ENCODE assay signal across 8 cellular contexts in the genomic region with DNA sequence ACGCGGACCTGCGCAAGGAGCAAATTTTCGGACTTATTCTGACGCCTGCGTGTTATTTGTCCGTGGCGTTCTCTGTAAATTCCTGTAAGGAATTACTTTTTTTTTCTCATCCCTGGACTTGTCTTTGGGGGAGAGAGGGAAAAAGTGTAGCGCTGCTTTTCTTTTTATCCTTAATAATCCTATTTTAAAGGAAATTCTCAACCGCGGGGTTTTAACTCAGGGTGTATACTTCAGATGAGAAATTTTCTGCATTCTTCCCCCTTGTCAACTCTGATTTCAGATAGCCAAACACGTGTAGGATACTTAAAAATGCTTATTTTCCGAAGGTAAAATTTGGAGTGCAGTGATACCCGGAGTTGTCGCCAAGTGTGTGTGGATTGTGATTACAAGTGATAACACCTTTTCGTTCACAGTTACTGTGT. TPM values are rescaled to one million over a fixed set of nuclear protein-coding genes. Genes with fewer than 3 reads are reported as not detected.
A peak's percentile ranks its signal among the peaks of the same experiment; 100 is the strongest.
DNase-seq lines count a peak whose midpoint lies in the region; ATAC-seq and TF ChIP-seq lines count a peak whose summit lies in the region.

No MANE protein-coding gene starts in this region.

- peak overlapping the region; percentile 78 for H3K4me3 ChIP-seq in iPS-20b (ENCODE audit: low read length)

- peak overlapping the region; percentile 67 for H3K9ac ChIP-seq in H9 (ENCODE audit: extremely low read depth, insufficient read length, low read length)
- peak overlapping the region; percentile 81 for H3K9ac ChIP-seq in iPS-20b (ENCODE audit: low read depth, low read length)

- H3K23ac ChIP-seq in H9 (ENCODE audit: insufficient read length, low read depth, low read length): no peak overlapping the region

- peaks cover 11% of the 10 kb centered on the region; the same call in 1 of the 2 replicates for H3K36me3 ChIP-seq in iPS-20b (ENCODE audit: insufficient read depth, low read depth, low read length)

- peak overlapping the region; percentile 15; the same call in 1 of the 2 replicates for H3K14ac ChIP-seq in H9 (ENCODE audit: insufficient read depth, low read length)

- H4K5ac ChIP-seq in H9 (ENCODE audit: insufficient read length, low read depth, low read length): no peak overlapping the region

- H4K20me1 ChIP-seq in H9 (ENCODE audit: control insufficient read depth, insufficient read depth, insufficient read length): no peaks in the 10 kb centered on the region

- H3K18ac ChIP-seq in H9 (ENCODE audit: insufficient read length, low read depth, low read length): peak overlapping the region; percentile 47

- H3K4me1 ChIP-seq in H9 (ENCODE audit: insufficient read depth, low read length) (peaks cover 3% of the 10 kb centered on the region; the same call in 1 of the 2 replicates), iPS-20b (ENCODE audit: insufficient read depth, low read length) (peaks cover 14% of the 10 kb centered on the region)

- H3T11ph ChIP-seq in H9 (ENCODE audit: low read length): no peak overlapping the region

- H3K27ac Mint-ChIP-seq in H9: peak overlapping the region; percentile 98 to 99 (median 98)
- peak overlapping the region; percentile 95 for H3K27ac Mint-ChIP-seq in activated naive CD8-positive, alpha-beta T cell treated with anti-CD3 and anti-CD28 coated beads, Interleukin-2, amount 10 ng/mL, durations not matched to agents 7 days and 5 days

- H3K4me2 ChIP-seq in H9 (ENCODE audit: insufficient read depth, insufficient read length, low read length): peak overlapping the region; percentile 73

- no peaks in the 10 kb centered on the region for H3K27me3 ChIP-seq in H9 (ENCODE audit: insufficient read depth, low read length)
- H3K27me3 ChIP-seq in iPS-20b (ENCODE audit: insufficient read depth, low read length): no peaks in the 10 kb centered on the region

- peaks cover 34 to 35% of the 10 kb centered on the region in 2 experiments for H3K4me1 Mint-ChIP-seq in H9
- peaks cover 34% of the 10 kb centered on the region for H3K4me1 Mint-ChIP-seq in activated naive CD8-positive, alpha-beta T cell treated with anti-CD3 and anti-CD28 coated beads, Interleukin-2, amount 10 ng/mL, durations not matched to agents 7 days and 5 days

- H3K36me3 Mint-ChIP-seq in H9 (ENCODE audit: insufficient read depth in 1 of 3, low read depth in 3 of 3): peaks cover 2 to 15% (median 14%) of the 10 kb centered on the region in 3 experiments; a peak in 5 of 7 replicates
- peaks cover 22% of the 10 kb centered on the region for H3K36me3 Mint-ChIP-seq in activated naive CD8-positive, alpha-beta T cell treated with anti-CD3 and anti-CD28 coated beads, Interleukin-2, amount 10 ng/mL, durations not matched to agents 7 days and 5 days

- no CpG with 5 or more reads among the region's 16 CpGs for WGBS in H9 (ENCODE audit: extremely low coverage, insufficient read length, low lambda C conversion rate)

- no peaks in the 10 kb centered on the region; a peak in 1 of 5 replicates for H3K9me3 Mint-ChIP-seq in H9
- no peaks in the 10 kb centered on the region for H3K9me3 Mint-ChIP-seq in activated naive CD8-positive, alpha-beta T cell treated with anti-CD3 and anti-CD28 coated beads, Interleukin-2, amount 10 ng/mL, durations not matched to agents 7 days and 5 days

- H2BK120ac ChIP-seq in H9 (ENCODE audit: low read depth, low read length, poor library complexity, severe bottlenecking): no peak overlapping the region

- H3K9me3 ChIP-seq in H9 (ENCODE audit: control insufficient read depth, low read depth, low read length) (no peaks in the 10 kb centered on the region), iPS-20b (ENCODE audit: insufficient read depth, low read depth, low read length) (no peaks in the 10 kb centered on the region)

- H3K79me1 ChIP-seq in H9 (ENCODE audit: insufficient read depth, low read depth, low read length, poor library complexity, severe bottlenecking): no peaks in the 10 kb centered on the region

- no peaks in the 10 kb centered on the region for H3K27me3 Mint-ChIP-seq in H9 (ENCODE audit: low read depth)
- H3K27me3 Mint-ChIP-seq in activated naive CD8-positive, alpha-beta T cell treated with anti-CD3 and anti-CD28 coated beads, Interleukin-2, amount 10 ng/mL, durations not matched to agents 7 days and 5 days: no peaks in the 10 kb centered on the region

- peak overlapping the region; percentile 77 for H3K27ac ChIP-seq in 22Rv1
- no peak overlapping the region for H3K27ac ChIP-seq in H9 (ENCODE audit: insufficient read length, low read depth, low read length)
- H3K27ac ChIP-seq in iPS-20b (ENCODE audit: low read length): peak overlapping the region; percentile 68
- H3K27ac ChIP-seq in substantia nigra (ENCODE audit: low read depth, low read length, poor library complexity, severe bottlenecking): peak overlapping the region; percentile 63

- no peak overlapping the region for H3K56ac ChIP-seq in H9 (ENCODE audit: insufficient read length, low read depth, low read length)

- H4K8ac ChIP-seq in H9 (replicated peaks; ENCODE audit: insufficient read length, low read depth, low read length): no peak overlapping the region

- peaks cover 8% of the 10 kb centered on the region for H3K23me2 ChIP-seq in H9 (ENCODE audit: insufficient read length, low read depth, low read length, poor library complexity, severe bottlenecking)

- H2BK20ac ChIP-seq in H9 (ENCODE audit: low read depth, low read length, poor library complexity, severe bottlenecking): no peak overlapping the region

- peak overlapping the region; percentile 98 for H3K4me3 Mint-ChIP-seq in H9
- H3K4me3 Mint-ChIP-seq in activated naive CD8-positive, alpha-beta T cell treated with anti-CD3 and anti-CD28 coated beads, Interleukin-2, amount 10 ng/mL, durations not matched to agents 7 days and 5 days: peak overlapping the region; percentile 96

- H3K79me2 ChIP-seq in H9 (ENCODE audit: insufficient read depth, low read length): peaks cover 28% of the 10 kb centered on the region; the same call in 1 of the 2 replicates

- H2BK12ac ChIP-seq in H9 (ENCODE audit: insufficient read length, low read depth, low read length): no peak overlapping the region

- H4K91ac ChIP-seq in H9 (ENCODE audit: insufficient read length, low read depth, low read length): no peak overlapping the region

- POLR2A ChIA-PET in activated naive CD8-positive, alpha-beta T cell treated with anti-CD3 and anti-CD28 coated beads, Interleukin-2, amount 10 ng/mL, durations not matched to agents 7 days and 5 days (lab: Charles Lee): no interaction called here

- H2BK5ac ChIP-seq in H9 (ENCODE audit: insufficient read length, low read length): no peak overlapping the region

- H2AK5ac ChIP-seq in H9 (ENCODE audit: insufficient read length, low read length): no peak overlapping the region

- no peak for ATAC-seq in activated naive CD8-positive, alpha-beta T cell treated with anti-CD3 and anti-CD28 coated beads, Interleukin-2, amount 10 ng/mL, durations not matched to agents 7 days and 5 days (ENCODE audit: low read depth)
- ATAC-seq in GM21737 (IDR thresholded peaks at IDR 0.05; ENCODE audit: unreplicated experiment): no peak

- H2BK15ac ChIP-seq in H9 (ENCODE audit: low read depth, low read length): no peak overlapping the region

- TF ChIP-seq CTCF in 22Rv1 (IDR thresholded peaks at IDR 0.05): no peak
- TF ChIP-seq CTCF in H9 (conservative IDR thresholded peaks at IDR 0.05): no peak

- H3K4ac ChIP-seq in H9 (ENCODE audit: low read depth, low read length): no peak overlapping the region

- H2AFZ ChIP-seq in H9 (ENCODE audit: low read length): no peak overlapping the region

- DNase-seq in H9: no peak
- DNase-seq in activated naive CD8-positive, alpha-beta T cell treated with anti-CD3 and anti-CD28 coated beads, Interleukin-2, amount 10 ng/mL, durations not matched to agents 7 days and 5 days: no peak
- DNase-seq in substantia nigra (lab: John Stamatoyannopoulos, UW): no peak
- DNase-seq in hepatic stellate cell (ENCODE audit: low spot score): no peak
- DNase-seq in putamen (ENCODE audit: low spot score): no peak

RNA-seq across cellular contexts. Expression of a gene that starts 0.9 kb away (rescaled TPM):
- total RNA-seq in H9 (2021): 164 and 176 TPM in 2 replicates
- 100 to 1,000 TPM; 106 to 113 TPM for total RNA-seq in activated naive CD8-positive, alpha-beta T cell treated with anti-CD3 and anti-CD28 coated beads, Interleukin-2, amount 10 ng/mL, durations not matched to agents 7 days and 5 days

RNA-seq across cellular contexts. Expression of a gene that starts 55.4 kb away (rescaled TPM):
- total RNA-seq in H9 (2021): 45.3 and 46.2 TPM in 2 replicates
- 10 to 100 TPM; 59.0 to 65.8 TPM for total RNA-seq in activated naive CD8-positive, alpha-beta T cell treated with anti-CD3 and anti-CD28 coated beads, Interleukin-2, amount 10 ng/mL, durations not matched to agents 7 days and 5 days
